ENCODE assay signal across 25 cellular contexts in genomic region chr7:15123901-15124300, GRCh38.
"Had no signal": no experiment of that assay in that cellular context is flagged by ENCODE, and none has a peak within 500 bp of the region (broad histone marks: within the 10 kb centered on the region; RNA-seq: fewer than 3 reads in every experiment).

No MANE protein-coding gene starts in this region.

- FAIRE-seq: colon, TTC549 had no signal

- ATAC-seq: activated T-helper 17 cell treated with anti-CD3 and anti-CD28 coated beads, Interleukin-2, amount 50 U/mL, for 72 hours; esophagus mucosa; left ventricle myocardium superior; natural killer cell treated with Interleukin-12 subunit alpha and Interleukin-12 subunit beta and Interleukin-15 and Interleukin-18, amount 100 ng/mL, for 72 hours; upper lobe of right lung had no signal

- H3K4me3 Mint-ChIP-seq: activated naive CD8-positive, alpha-beta T cell; activated T-cell treated with anti-CD3 and anti-CD28 coated beads, Interleukin-2, amount 50 U/mL, for 24 hours; activated T-helper 17 cell treated with anti-CD3 and anti-CD28 coated beads, Interleukin-2, amount 50 U/mL, for 72 hours; central memory CD8-positive, alpha-beta T cell; natural killer cell treated with Interleukin-12 subunit alpha and Interleukin-12 subunit beta and Interleukin-15 and Interleukin-18, amount 100 ng/mL, for 72 hours; T-helper 2 cell treated with Interferon-gamma antibody and Interleukin-4, amounts not matched to agents 5 μg/mL and 100 μg/mL, for 36 hours had no signal

- H3K36me3 Mint-ChIP-seq: activated naive CD8-positive, alpha-beta T cell had no signal

- H3K27ac Mint-ChIP-seq: activated naive CD8-positive, alpha-beta T cell; activated T-cell treated with anti-CD3 and anti-CD28 coated beads, Interleukin-2, amount 50 U/mL, for 24 hours; activated T-helper 17 cell treated with anti-CD3 and anti-CD28 coated beads, Interleukin-2, amount 50 U/mL, for 72 hours; natural killer cell treated with Interleukin-12 subunit alpha and Interleukin-12 subunit beta and Interleukin-15 and Interleukin-18, amount 100 ng/mL, for 72 hours; T-helper 2 cell treated with Interferon-gamma antibody and Interleukin-4, amounts not matched to agents 5 μg/mL and 100 μg/mL, for 36 hours had no signal

- H3K36me3 ChIP-seq: adrenal gland, ascending aorta, neutrophil, ovary, prostate gland, right atrium auricular region, upper lobe of right lung, WERI-Rb-1 had no signal

- H3K27ac ChIP-seq: adrenal gland, ascending aorta, neutrophil, ovary, prostate gland, right atrium auricular region, upper lobe of right lung, WERI-Rb-1 had no signal

- H3K27me3 Mint-ChIP-seq: activated naive CD8-positive, alpha-beta T cell; activated T-cell treated with anti-CD3 and anti-CD28 coated beads, Interleukin-2, amount 50 U/mL, for 24 hours; activated T-helper 17 cell treated with anti-CD3 and anti-CD28 coated beads, Interleukin-2, amount 50 U/mL, for 72 hours; central memory CD8-positive, alpha-beta T cell; natural killer cell treated with Interleukin-12 subunit alpha and Interleukin-12 subunit beta and Interleukin-15 and Interleukin-18, amount 100 ng/mL, for 72 hours had no signal

- H3K4me1 Mint-ChIP-seq: activated T-helper 17 cell treated with anti-CD3 and anti-CD28 coated beads, Interleukin-2, amount 50 U/mL, for 72 hours; central memory CD8-positive, alpha-beta T cell had no signal

- H3K4me1 ChIP-seq: adrenal gland, ascending aorta, prostate gland, right atrium auricular region, upper lobe of right lung had no signal

- H3K4me3 ChIP-seq: adrenal gland, ascending aorta, ovary, prostate gland, right atrium auricular region, upper lobe of right lung had no signal

- H3K9me3 ChIP-seq: adrenal gland, ascending aorta, neutrophil, ovary, prostate gland, right atrium auricular region, upper lobe of right lung had no signal

- H3K27me3 ChIP-seq: adrenal gland, ascending aorta, neutrophil, ovary, right atrium auricular region, upper lobe of right lung had no signal

- DNase-seq: activated CD4-positive, alpha-beta T cell treated with anti-CD3 and anti-CD28 coated beads for 1 hour; activated CD8-positive, alpha-beta memory T cell treated with anti-CD3 and anti-CD28 coated beads for 24 hours; activated CD8-positive, alpha-beta memory T cell treated with anti-CD3 and anti-CD28 coated beads, Interleukin-2, amount 50 U/mL, for 4 hours; activated naive CD4-positive, alpha-beta T cell; activated T-cell treated with anti-CD3 and anti-CD28 coated beads, Interleukin-2, amount 50 U/mL, for 24 hours; adrenal gland; effector memory CD4-positive, alpha-beta T cell; left ventricle myocardium superior; ovary; stimulated activated CD4-positive, alpha-beta T cell treated with anti-CD3 and anti-CD28 coated beads, Interleukin-4, amount 100 ng/mL, for 24 hours; stimulated activated naive CD4-positive, alpha-beta T cell treated with Interleukin-2 at 50 U/mL for 16 hours; upper lobe of right lung; WERI-Rb-1 had no signal
